Comparison of ENCODE assay signal across 17 cellular contexts in the genomic region with DNA sequence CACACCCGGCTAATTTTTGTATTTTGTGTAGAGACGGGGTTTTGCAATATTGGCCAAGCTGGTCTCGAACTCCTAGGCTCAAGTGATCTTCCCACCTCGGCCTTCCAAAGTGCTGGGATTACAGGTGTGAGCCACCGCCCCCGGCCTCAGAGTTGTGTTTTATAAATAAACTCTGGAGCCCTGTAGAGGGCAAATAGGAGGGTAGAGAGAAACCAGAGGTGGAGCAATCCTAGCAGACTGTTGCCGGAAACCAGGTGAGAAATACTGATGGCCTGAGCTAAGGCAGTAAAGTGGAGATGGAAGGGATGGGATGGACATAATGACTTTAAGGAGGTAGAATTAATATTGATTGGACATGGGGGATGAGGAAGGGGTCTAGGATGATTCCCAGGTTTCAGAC. TPM values are rescaled to one million over a fixed set of nuclear protein-coding genes. Genes with fewer than 3 reads are reported as not detected.
DNase-seq lines count a peak whose midpoint lies in the region; ATAC-seq and TF ChIP-seq lines count a peak whose summit lies in the region.
"Had no signal": no experiment of that assay in that cellular context is flagged by ENCODE, and none has a peak within 500 bp of the region (broad histone marks: within the 10 kb centered on the region; RNA-seq: fewer than 3 reads in every experiment).

No MANE protein-coding gene starts in this region.

- peaks cover 0 to 47% (median 13%) of the 10 kb centered on the region in 4 donors for H3K4me1 ChIP-seq in right lobe of liver
- H3K4me1 ChIP-seq: BLaER1 had no signal

- DNase-seq in left lobe of liver (ENCODE audit: low spot score) (peak; percentile 75), right lobe of liver (peak; percentile 44 to 84 (median 79)), coronary artery (ENCODE audit: low spot score) (no peak)
- DNase-seq: CD4-positive, alpha-beta T cell; CD8-positive, alpha-beta memory T cell; DMS 273 treated with DMSO at 0.1 percent for 48 hours; DMS79; EL; GDM1; GOT3; HFFc6 had no signal

- no peak for TF ChIP-seq CTCF in C4-2B (conservative IDR thresholded peaks at IDR 0.05)
- TF ChIP-seq CTCF in right lobe of liver (IDR thresholded peaks at IDR 0.05) = no peak
- TF ChIP-seq CTCF in coronary artery (IDR thresholded peaks at IDR 0.05) = no peak

- ATAC-seq in left lobe of liver (peak; percentile 51), right lobe of liver (peak; percentile 49 to 68 (median 60)), GM21723 (IDR thresholded peaks at IDR 0.05; ENCODE audit: unreplicated experiment) (no peak), GM18520 (IDR thresholded peaks at IDR 0.05; ENCODE audit: unreplicated experiment) (no peak)
- ATAC-seq: GM12878 had no signal

- H3K27me3 ChIP-seq in right lobe of liver = no peaks in the 10 kb centered on the region
- H3K27me3 ChIP-seq: BLaER1 had no signal

- intact Hi-C loops in right lobe of liver (cut with DNase I) = loop anchor here (5.0 to 10.0 kb wide), 2 partner anchors 224 to 227 kb away; no protein-coding TSS in a partner anchor

- no peaks in the 10 kb centered on the region for H3K9me3 ChIP-seq in right lobe of liver
- H3K9me3 ChIP-seq: BLaER1 had no signal

- H3K27ac ChIP-seq in C4-2B (peak overlapping the region; percentile 99), right lobe of liver (peak overlapping the region; percentile 24 to 84 (median 70)), coronary artery (no peak overlapping the region)
- H3K27ac ChIP-seq: BLaER1 had no signal

- TF ChIP-seq POLR2A in right lobe of liver (IDR thresholded peaks at IDR 0.05) = no peak

- H3K36me3 ChIP-seq in right lobe of liver = no peaks in the 10 kb centered on the region
- H3K36me3 ChIP-seq: BLaER1, HAP-1 had no signal

- no peak overlapping the region for H3K4me3 ChIP-seq in right lobe of liver
- no peak overlapping the region for H3K4me3 ChIP-seq in coronary artery
- H3K4me3 ChIP-seq: BLaER1, GM12878, HAP-1 had no signal

- WGBS in right lobe of liver (ENCODE audit: insufficient coverage, low coverage, low lambda C conversion rate, missing lambda C conversion rate) = 20% methylated on average over 4 of the region's 7 CpGs

RNA-seq across cellular contexts. Expression of gene HSD17B6, which starts 2.7 kb away (rescaled TPM):
- 554 TPM for total RNA-seq in left lobe of liver
- 1,000 to 10,000 TPM in 1 of 6 experiments, 100 to 1,000 TPM in 5; 243 to 1,112 (median 514) TPM for total RNA-seq in right lobe of liver
- total RNA-seq: CD4-positive, alpha-beta T cell had no signal

RNA-seq across cellular contexts. Expression of gene PRIM1, which starts 8.3 kb away (rescaled TPM):
- total RNA-seq in left lobe of liver = 4.9 TPM
- 1 to 10 TPM; 1.3 to 8.5 (median 4.5) TPM for total RNA-seq in right lobe of liver

RNA-seq across cellular contexts. Expression of gene NACA, which starts 35.4 kb away (rescaled TPM):
- 223 TPM for total RNA-seq in left lobe of liver
- 100 to 1,000 TPM; 218 to 501 (median 330) TPM for total RNA-seq in right lobe of liver

Comparison
In these comparisons a context has a peak if more than half of its experiments do, and no peak if none do; other contexts are left out.
1. H3K27ac ChIP-seq: peak in C4-2B (single experiment) and right lobe of liver (3 of 3); none in coronary artery (0 of 2).
2. ATAC-seq: peak in left lobe of liver (single experiment) and right lobe of liver (4 of 4); none in GM21723 (single experiment) and GM18520 (single experiment).